ENCODE assay signal across 6 cellular contexts in the genomic region with DNA sequence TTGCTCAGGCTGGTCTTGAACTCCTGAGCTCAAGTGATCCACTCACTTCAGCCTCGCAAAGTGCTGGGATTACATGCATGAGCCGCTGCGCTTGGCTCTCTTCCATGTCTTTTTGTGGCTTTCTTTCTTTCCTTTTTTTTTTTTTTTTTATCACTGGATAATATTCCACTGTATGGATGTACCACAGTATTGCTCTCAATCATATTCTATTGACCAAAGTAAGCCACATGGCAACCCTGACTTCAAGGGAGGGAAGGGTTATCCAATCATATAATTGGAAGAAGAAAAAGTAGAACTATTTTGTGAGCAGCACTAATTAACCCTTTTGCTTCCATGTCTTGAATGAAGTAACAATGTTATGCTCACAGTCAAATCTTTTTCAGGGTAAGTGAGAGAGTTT.
"Had no signal": no experiment of that assay in that cellular context is flagged by ENCODE, and none has a peak within 500 bp of the region (broad histone marks: within the 10 kb centered on the region; RNA-seq: fewer than 3 reads in every experiment).

No MANE protein-coding gene starts in this region.

- H3K4me3 ChIP-seq: K562 had no signal

- H3K4me3 Mint-ChIP-seq: IgD-negative memory B cell had no signal

- H3K27ac Mint-ChIP-seq: IgD-negative memory B cell had no signal

- H3K27ac ChIP-seq: HL-60 had no signal

- DNase-seq: IMR-90, KBM-7 had no signal

- ATAC-seq: HepG2, K562 had no signal

- H3K9me3 Mint-ChIP-seq: IgD-negative memory B cell had no signal
